ENCODE assay signal across 24 cellular contexts in the genomic region with DNA sequence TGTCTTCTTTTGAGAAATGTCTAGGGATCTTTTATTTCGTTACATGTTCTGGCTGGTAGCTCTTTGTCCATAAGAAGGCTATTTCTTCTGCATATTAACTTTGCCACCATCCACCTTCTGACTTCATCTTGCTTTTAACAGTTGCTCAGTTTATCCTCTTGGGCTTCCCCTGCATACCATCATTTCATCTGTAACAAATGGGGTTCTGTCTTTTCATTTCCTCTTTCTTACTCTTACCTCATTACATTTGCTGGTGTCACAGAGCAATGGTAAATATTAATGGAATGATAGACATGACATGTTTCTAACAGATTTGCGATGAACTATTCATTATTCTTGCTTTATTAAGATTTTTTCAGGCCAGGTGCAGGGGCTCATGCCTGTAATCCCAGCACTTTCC.
DNase-seq lines count a peak whose midpoint lies in the region; ATAC-seq, FAIRE-seq and TF ChIP-seq lines count a peak whose summit lies in the region.
"Had no signal": no experiment of that assay in that cellular context is flagged by ENCODE, and none has a peak within 500 bp of the region (broad histone marks: within the 10 kb centered on the region; RNA-seq: fewer than 3 reads in every experiment).

No MANE protein-coding gene starts in this region.

- H3K4me1 ChIP-seq in Karpas-422 (ENCODE audit: low read length): peaks cover 61% of the 10 kb centered on the region
- H3K4me1 ChIP-seq in GM12878 (ENCODE audit: control insufficient read depth, insufficient read depth, low read length): no peaks in the 10 kb centered on the region
- no peaks in the 10 kb centered on the region for H3K4me1 ChIP-seq in Peyer's patch
- H3K4me1 ChIP-seq: A549, BE2C had no signal

- TF ChIP-seq CTCF in GM12878 (IDR thresholded peaks at IDR 0.05 in 2 of 3, conservative IDR thresholded peaks at IDR 0.05 in 1 of 3; ENCODE audit: control insufficient read depth in 2 of 3, extremely low read depth in 1 of 3, insufficient read depth in 1 of 3, low read depth in 3 of 3, low read length in 3 of 3): no peak
- TF ChIP-seq CTCF in Peyer's patch (IDR thresholded peaks at IDR 0.05): no peak

- TF ChIP-seq POLR2A in GM12878 (IDR thresholded peaks at IDR 0.05; ENCODE audit: low read depth, low read length) (no peak), Peyer's patch (IDR thresholded peaks at IDR 0.05) (no peak), erythroblast (IDR thresholded peaks at IDR 0.05; ENCODE audit: low read length) (no peak)

- H4K20me1 ChIP-seq in Karpas-422 (ENCODE audit: insufficient read depth, low read depth, low read length) (no peaks in the 10 kb centered on the region), GM12878 (ENCODE audit: control insufficient read depth, insufficient read depth) (no peaks in the 10 kb centered on the region)
- H4K20me1 ChIP-seq: BLaER1 treated with 17β-estradiol and CSF1 and Interleukin-3, amounts not matched to agents 10 nM and 100 nM had no signal

- WGBS in GM12878 (ENCODE audit: insufficient coverage, insufficient replicate concordance, low lambda C conversion rate, missing lambda C conversion rate): 62% methylated on average over 2 of the region's 2 CpGs

- H3K4me2 ChIP-seq in Karpas-422 (ENCODE audit: low read depth, low read length, poor library complexity, severe bottlenecking): peak overlapping the region; percentile 47
- H3K4me2 ChIP-seq in GM12878 (ENCODE audit: control insufficient read depth, insufficient read depth): no peak overlapping the region
- H3K4me2 ChIP-seq: A549; BLaER1 treated with 17β-estradiol and CSF1 and Interleukin-3, amounts not matched to agents 10 nM and 100 nM had no signal

- peak; percentile 19 for DNase-seq in cardiac septum (ENCODE audit: low spot score)
- DNase-seq in Right ventricle myocardium inferior (ENCODE audit: missing footprints): no peak
- peak; percentile 81 for DNase-seq in Karpas-422
- no peak for DNase-seq in GM12878 (ENCODE audit: low read depth, low spot score)
- no peak for DNase-seq in Peyer's patch
- DNase-seq in erythroblast (lab: John Stamatoyannopoulos, UW): no peak
- DNase-seq in activated naive CD4-positive, alpha-beta T cell (lab: John Stamatoyannopoulos, UW): no peak
- DNase-seq: 8988T; ACHN; AML-193; BE2C; CD4-positive, alpha-beta T cell; CD8-positive, alpha-beta memory T cell; DMS 273 treated with DMSO at 0.1 percent for 48 hours; DMS79; EL; GF-D8; H7; HCEC 1CT had no signal

- H2AFZ ChIP-seq in Karpas-422 (ENCODE audit: low read length) (0 out of 2 replicates have a peak overlapping the region, but pooled peaks have one; percentile 4), GM12878 (ENCODE audit: control insufficient read depth, low read depth, low read length) (no peak overlapping the region)

- H3K79me2 ChIP-seq in Karpas-422 (ENCODE audit: low read length) (no peaks in the 10 kb centered on the region), GM12878 (ENCODE audit: control insufficient read depth, insufficient read depth, low read length) (no peaks in the 10 kb centered on the region)

- 0 out of 2 replicates have a peak overlapping the region, but pooled peaks have one; percentile 26 for H3K4me3 ChIP-seq in Karpas-422 (ENCODE audit: low read length)
- H3K4me3 ChIP-seq in GM12878: no peak overlapping the region
- no peak overlapping the region for H3K4me3 ChIP-seq in Peyer's patch
- H3K4me3 ChIP-seq: A549; BLaER1 treated with 17β-estradiol and CSF1 and Interleukin-3, amounts not matched to agents 10 nM and 100 nM had no signal

- H3K27ac ChIP-seq in Karpas-422 (ENCODE audit: low read length) (peak overlapping the region; percentile 93), GM12878 (ENCODE audit: control insufficient read depth, insufficient read depth) (no peak overlapping the region), Peyer's patch (no peak overlapping the region)
- H3K27ac ChIP-seq: A549; BLaER1 treated with 17β-estradiol and CSF1 and Interleukin-3, amounts not matched to agents 10 nM and 100 nM had no signal

- CTCF ChIA-PET in GM12878 (lab: Yijun Ruan, JAX): interaction anchor here (1.7 kb wide), 1 partner anchor 17 kb away, joined by 3 read pairs; no protein-coding TSS in a partner anchor

- in situ Hi-C loops in GM12878 (cut with MboI): no loop called here

- POLR2A ChIA-PET in GM12878 (lab: Charles Lee): interaction anchor here (0.7 kb wide), 1 partner anchor 21 kb away, joined by 3 read pairs; no protein-coding TSS in a partner anchor

- H3K9me2 ChIP-seq in Karpas-422 (replicated peaks; ENCODE audit: insufficient read depth, low read length): no peaks in the 10 kb centered on the region

- H3K27me3 ChIP-seq in Karpas-422 (ENCODE audit: low read length) (no peaks in the 10 kb centered on the region), GM12878 (replicated peaks in 1 of 2; ENCODE audit: control insufficient read depth in 2 of 2, insufficient read depth in 2 of 2, low read length in 1 of 2) (no peaks in the 10 kb centered on the region), Peyer's patch (no peaks in the 10 kb centered on the region)
- H3K27me3 ChIP-seq: BE2C; BLaER1 treated with 17β-estradiol and CSF1 and Interleukin-3, amounts not matched to agents 10 nM and 100 nM had no signal

- no peak for TF ChIP-seq RAD21 in GM12878 (IDR thresholded peaks at IDR 0.05; ENCODE audit: insufficient read depth, low read depth, low read length)

- H3K9ac ChIP-seq in Karpas-422 (ENCODE audit: low read length) (peak overlapping the region; percentile 56), GM12878 (ENCODE audit: control insufficient read depth, insufficient read depth, low read length) (no peak overlapping the region)
- H3K9ac ChIP-seq: BLaER1 treated with 17β-estradiol and CSF1 and Interleukin-3, amounts not matched to agents 10 nM and 100 nM had no signal

- intact Hi-C loops in cardiac septum (cut with DNase I) (no loop called here), Right ventricle myocardium inferior (cut with DNase I) (no loop called here), GM12878 (cut with micrococcal nuclease; ENCODE audit: unreplicated experiment) (no loop called here)

- peaks cover 7% of the 10 kb centered on the region; the same call in 1 of the 2 replicates for H3K36me3 ChIP-seq in Karpas-422 (ENCODE audit: insufficient read depth, low read length)
- H3K36me3 ChIP-seq in GM12878 (ENCODE audit: control insufficient read depth in 2 of 2, insufficient read depth in 2 of 2, low read length in 1 of 2): no peaks in the 10 kb centered on the region
- no peaks in the 10 kb centered on the region for H3K36me3 ChIP-seq in Peyer's patch
- H3K36me3 ChIP-seq: BE2C; BLaER1 treated with 17β-estradiol and CSF1 and Interleukin-3, amounts not matched to agents 10 nM and 100 nM had no signal

- no TSS peak for BruUV-seq in GM12878 (replicated peaks; lab: Mats Ljungman, UMichigan)

- RAD21 ChIA-PET in GM12878 (lab: Charles Lee; ENCODE audit: unreplicated experiment): interaction anchor here (1.4 kb wide), 1 partner anchor 80 kb away, joined by 3 read pairs; no protein-coding TSS in a partner anchor

- TF ChIP-seq EP300 in GM12878 (IDR thresholded peaks at IDR 0.05; ENCODE audit: borderline replicate concordance in 1 of 2, control insufficient read depth in 1 of 2, low read depth in 2 of 2, low read length in 2 of 2): no peak

- FAIRE-seq in GM12878 (lab: Jason Lieb, UNC): no peak
- FAIRE-seq: A549, D721Med, GM12892, H1 had no signal

- ATAC-seq in Right ventricle myocardium inferior (no peak), GM12878 (peak; percentile 49)
- ATAC-seq: A549 had no signal

- peaks cover 20% of the 10 kb centered on the region for H3K9me3 ChIP-seq in Karpas-422 (ENCODE audit: low read length)
- no peaks in the 10 kb centered on the region; the same call in 2 of the 3 replicates for H3K9me3 ChIP-seq in GM12878 (replicated peaks; ENCODE audit: control insufficient read depth, insufficient read depth, low read length)
- H3K9me3 ChIP-seq in Peyer's patch: peaks cover 0 to 13% (median 2%) of the 10 kb centered on the region in 4 donors
- H3K9me3 ChIP-seq: A549, BE2C had no signal

- SMC1A ChIA-PET in GM12878 (lab: Charles Lee; ENCODE audit: uncharacterized antibody, unreplicated experiment): interaction anchor here (1.4 kb wide), 1 partner anchor 34 kb away, joined by 4 read pairs; no protein-coding TSS in a partner anchor

TF ChIP-seq in GM12878, 131 proteins besides CTCF, POLR2A, EP300 and RAD21:
- TF ChIP-seq TCF12 (IDR thresholded peaks at IDR 0.05; ENCODE audit: low read depth, low read length) (no peak), MTA2 (IDR thresholded peaks at IDR 0.05; ENCODE audit: low read depth) (peak; percentile 24; the same call in 1 of the 2 replicates), SPI1 (IDR thresholded peaks at IDR 0.05; ENCODE audit: borderline replicate concordance, insufficient read depth, low read depth, low read length) (peak; percentile 52; the same call in 1 of the 2 replicates), ESRRA (IDR thresholded peaks at IDR 0.05; ENCODE audit: low read length) (no peak), JUNB (IDR thresholded peaks at IDR 0.05) (no peak), NBN (IDR thresholded peaks at IDR 0.05) (peak; percentile 34; the same call in 1 of the 2 replicates), ATF7 (IDR thresholded peaks at IDR 0.05; ENCODE audit: low read depth) (0 out of 2 replicates have a peak, but pooled peaks have one; percentile 68), CBX5 (IDR thresholded peaks at IDR 0.05; ENCODE audit: low read depth) (no peak), MXI1 (IDR thresholded peaks at IDR 0.05; ENCODE audit: low read depth, low read length) (no peak), IKZF1 (conservative IDR thresholded peaks at IDR 0.05) (0 out of 2 replicates have a peak, but pooled peaks have one; percentile 18)

Comparison
In these comparisons a context has a peak if more than half of its experiments do, and no peak if none do; other contexts are left out.
1. DNase-seq: peak in cardiac septum (single experiment) and Karpas-422 (single experiment); none in Right ventricle myocardium inferior (single experiment), GM12878 (single experiment), Peyer's patch (0 of 3), erythroblast (0 of 2) and activated naive CD4-positive, alpha-beta T cell (0 of 4).